Comparison of ENCODE assay signal across 8 cellular contexts in the genomic region with DNA sequence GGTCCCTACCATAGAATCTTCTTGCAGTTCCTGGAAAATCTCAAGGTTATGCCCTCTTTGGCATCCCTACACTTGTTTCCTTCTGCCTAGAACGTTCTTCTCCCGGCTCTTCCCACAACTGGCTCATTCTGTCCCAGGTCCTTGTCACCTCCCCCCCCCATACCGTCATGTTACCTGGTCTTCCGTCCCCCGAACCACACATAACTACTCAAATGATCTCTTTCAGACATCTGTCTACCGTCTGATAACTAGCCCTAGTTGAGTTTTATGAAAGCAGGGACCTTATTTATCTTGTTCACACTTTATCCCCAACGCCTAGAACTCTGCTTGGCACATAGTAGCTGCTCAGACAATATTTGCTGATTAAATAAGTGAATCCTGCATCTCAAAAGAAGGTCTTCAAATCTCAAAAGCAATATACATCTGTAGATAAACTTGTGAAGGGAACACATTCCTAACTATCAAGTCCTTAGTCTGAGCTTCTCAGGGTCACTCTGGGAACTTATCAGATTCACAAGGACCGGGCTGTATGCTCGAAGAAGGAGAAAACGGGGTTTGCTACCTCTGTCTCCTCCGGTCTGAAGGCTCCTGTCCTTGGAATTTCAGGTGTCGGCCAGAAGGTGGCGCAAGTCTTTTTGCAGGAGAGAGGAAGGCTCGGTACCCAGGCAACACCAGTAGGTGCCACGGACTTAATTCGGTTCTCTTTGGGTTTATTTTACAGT. TPM values are rescaled to one million over a fixed set of nuclear protein-coding genes. Genes with fewer than 3 reads are reported as not detected.
DNase-seq lines count a peak whose midpoint lies in the region; ATAC-seq and TF ChIP-seq lines count a peak whose summit lies in the region.

No MANE protein-coding gene starts in this region.

- H2AFZ ChIP-seq in mesenchymal stem cell (ENCODE audit: low read depth, low read length), result no peak overlapping the region

- WGBS in mesenchymal stem cell, result 36% methylated on average over 15 of the region's 16 CpGs

- CTCF ChIA-PET in AG04450 (lab: Charles Lee), result interaction anchor here (0.5 to 5.3 kb wide), 14 partner anchors 9 to 471 kb away, joined by 3 to 33 read pairs (median 4); no protein-coding TSS in a partner anchor

- no peak overlapping the region for H4K8ac ChIP-seq in mesenchymal stem cell (ENCODE audit: low read length)

- no peak overlapping the region for H2AK5ac ChIP-seq in mesenchymal stem cell (ENCODE audit: low read length, severe bottlenecking)

- H3K79me1 ChIP-seq in mesenchymal stem cell (replicated peaks; ENCODE audit: low read length, poor library complexity, severe bottlenecking), result no peaks in the 10 kb centered on the region

- H4K91ac ChIP-seq in mesenchymal stem cell (ENCODE audit: low read length), result no peak overlapping the region

- ATAC-seq in GM18519 (IDR thresholded peaks at IDR 0.05; ENCODE audit: low FRiP score, unreplicated experiment) (peak; percentile 81), HG03097 (IDR thresholded peaks at IDR 0.05; ENCODE audit: low FRiP score, unreplicated experiment) (peak; percentile 77)

- H2BK12ac ChIP-seq in mesenchymal stem cell (ENCODE audit: low read length in 2 of 2), result no peak overlapping the region

- H3K9me3 ChIP-seq in AG04450 (ENCODE audit: control insufficient read depth, insufficient read depth, low read length) (no peaks in the 10 kb centered on the region), mesenchymal stem cell (ENCODE audit: control insufficient read depth, low read length) (no peaks in the 10 kb centered on the region)

- no peak overlapping the region for H3K4ac ChIP-seq in mesenchymal stem cell (ENCODE audit: low read depth in 1 of 2, low read length in 2 of 2)

- H2BK5ac ChIP-seq in mesenchymal stem cell (ENCODE audit: low read depth, low read length, poor library complexity, severe bottlenecking), result no peak overlapping the region

- H3K36me3 ChIP-seq in mesenchymal stem cell (ENCODE audit: control insufficient read depth in 1 of 2, insufficient read depth in 2 of 2, low read depth in 1 of 2, low read length in 2 of 2), result no peaks in the 10 kb centered on the region

- no peak overlapping the region for H2BK120ac ChIP-seq in mesenchymal stem cell (ENCODE audit: low read depth, low read length)

- DNase-seq in AG04450 (ENCODE audit: low read depth, low spot score), result peak; percentile 27
- peak; percentile 55 for DNase-seq in NCI-H510A treated with DMSO at 0.1 percent for 48 hours (lab: John Stamatoyannopoulos, UW)
- peak; percentile 84 for DNase-seq in activated CD4-positive, alpha-beta T cell treated with anti-CD3 and anti-CD28 coated beads, Interleukin-2, amount 50 U/mL, for 1 hour
- peak; percentile 87 for DNase-seq in dermis blood vessel endothelial cell
- DNase-seq in mesenchymal stem cell, result peak; percentile 67
- DNase-seq in stimulated activated CD8-positive, alpha-beta memory T cell treated with anti-CD3 and anti-CD28 coated beads, Interleukin-15, amount 100 ng/mL, for 24 hours (ENCODE audit: low read depth), result peak; percentile 50

- TF ChIP-seq CTCF in AG04450 (IDR thresholded peaks at IDR 0.05; ENCODE audit: low read depth, low read length), result peak; percentile 83

- H2BK15ac ChIP-seq in mesenchymal stem cell (ENCODE audit: low read depth, poor library complexity, severe bottlenecking), result no peak overlapping the region

- H3K9ac ChIP-seq in mesenchymal stem cell (ENCODE audit: low read length), result peak overlapping the region; percentile 83

- no peak overlapping the region for H3K23ac ChIP-seq in mesenchymal stem cell (ENCODE audit: low read length in 2 of 2)

- H3K4me3 ChIP-seq in AG04450 (ENCODE audit: low read depth, low read length) (no peak overlapping the region), mesenchymal stem cell (ENCODE audit: insufficient read depth in 1 of 2, low read depth in 1 of 2, low read length in 2 of 2) (peak overlapping the region in 1 of 2 experiments; percentile 67)

- POLR2A ChIA-PET in AG04450 (lab: Yijun Ruan, JAX), result no interaction called here

- H3K4me1 ChIP-seq in mesenchymal stem cell (ENCODE audit: control insufficient read depth, insufficient read depth, low read depth, low read length), result no peaks in the 10 kb centered on the region

- H3K4me2 ChIP-seq in mesenchymal stem cell (ENCODE audit: low read length, poor library complexity, severe bottlenecking), result no peak overlapping the region

- H3K27me3 ChIP-seq in AG04450 (ENCODE audit: control insufficient read depth, insufficient read depth, low read length) (peaks cover 14% of the 10 kb centered on the region), mesenchymal stem cell (ENCODE audit: control insufficient read depth in 1 of 2, insufficient read depth in 1 of 2, low read length in 2 of 2) (peaks cover 29 to 30% of the 10 kb centered on the region in 2 experiments)

- H3K27ac ChIP-seq in AG04450 (ENCODE audit: low read depth, low read length), result no peak overlapping the region
- no peak overlapping the region for H3K27ac ChIP-seq in mesenchymal stem cell (ENCODE audit: low read length, poor library complexity, severe bottlenecking)

- H3K18ac ChIP-seq in mesenchymal stem cell (ENCODE audit: low read depth in 1 of 2, low read length in 2 of 2), result no peak overlapping the region

- H3K14ac ChIP-seq in mesenchymal stem cell (ENCODE audit: low read length in 2 of 2), result no peak overlapping the region

RNA-seq across cellular contexts. Expression of a gene that starts 30.0 kb away (rescaled TPM):
- not detected in 2 replicates for polyA plus RNA-seq in AG04450 (2011; rRNA removed)
- not detected in 2 replicates for polyA minus RNA-seq in AG04450 (2011; rRNA and poly(A)+ RNA removed)
- 2.4 TPM in 1 of 2 replicates, not detected in the other for total RNA-seq in dermis blood vessel endothelial cell
- 0.10 TPM for polyA plus RNA-seq in mesenchymal stem cell (2013, experiment 1 of 2)
- 0.05 TPM for polyA plus RNA-seq in mesenchymal stem cell (2013, experiment 2 of 2)

RNA-seq across cellular contexts. Expression of a gene that starts 34.8 kb away (rescaled TPM):
- not detected in 2 replicates for polyA plus RNA-seq in AG04450 (2011; rRNA removed)
- polyA minus RNA-seq in AG04450 (2011; rRNA and poly(A)+ RNA removed), result not detected in 2 replicates
- total RNA-seq in dermis blood vessel endothelial cell, result not detected in 2 replicates
- not detected for polyA plus RNA-seq in mesenchymal stem cell (2013, experiment 1 of 2)
- polyA plus RNA-seq in mesenchymal stem cell (2013, experiment 2 of 2), result not detected

Comparison
In these comparisons a context has a peak if more than half of its experiments do, and no peak if none do; other contexts are left out.
1. DNase-seq: peak in every context shown above with its lines; median percentile 87 in dermis blood vessel endothelial cell; 84 in activated CD4-positive, alpha-beta T cell treated with anti-CD3 and anti-CD28 coated beads, Interleukin-2, amount 50 U/mL, for 1 hour; 67 in mesenchymal stem cell; 55 in NCI-H510A treated with DMSO at 0.1 percent for 48 hours; 50 in stimulated activated CD8-positive, alpha-beta memory T cell treated with anti-CD3 and anti-CD28 coated beads, Interleukin-15, amount 100 ng/mL, for 24 hours; 27 in AG04450.